In the genomic region with DNA sequence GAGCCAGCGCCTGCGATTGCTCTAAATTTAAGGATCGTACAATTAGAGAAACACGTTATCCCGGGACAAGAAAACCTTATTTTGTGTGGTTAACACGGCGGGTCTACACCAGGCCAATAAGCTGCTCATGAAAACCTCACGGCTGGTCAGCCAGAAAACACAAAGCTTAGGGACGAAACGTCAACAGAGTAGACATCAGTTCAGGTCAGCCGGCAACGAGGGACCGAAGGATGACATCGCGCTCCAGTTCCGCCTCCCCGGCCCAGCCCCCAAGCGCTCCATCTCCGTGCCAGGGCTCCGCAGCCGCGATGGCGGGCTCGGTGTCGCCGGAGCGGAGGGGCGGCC, we compare ENCODE assay signal across 8 cellular contexts. TPM values are rescaled to one million over a fixed set of nuclear protein-coding genes. Genes with fewer than 3 reads are reported as not detected.
A peak's percentile ranks its signal among the peaks of the same experiment; 100 is the strongest.
DNase-seq lines count a peak whose midpoint lies in the region; ATAC-seq and TF ChIP-seq lines count a peak whose summit lies in the region.

No MANE protein-coding gene starts in this region.

- H3K4me3 ChIP-seq in GM06990 (replicated peaks; ENCODE audit: low read depth, low read length) = peak overlapping the region; percentile 79
- peak overlapping the region; percentile 40 for H3K4me3 ChIP-seq in KMS-11 (IDR thresholded peaks at IDR 0.05; ENCODE audit: insufficient read depth, low read depth, low read length)
- H3K4me3 ChIP-seq in right atrium auricular region = peak overlapping the region; percentile 71 to 90
- peak overlapping the region; percentile 84 for H3K4me3 ChIP-seq in skeletal muscle cell (ENCODE audit: low read depth, low read length)

- H3K79me2 ChIP-seq in KMS-11 (ENCODE audit: insufficient read depth, low read depth) = peaks cover 54% of the 10 kb centered on the region

- H3K9me3 ChIP-seq in right atrium auricular region = no peaks in the 10 kb centered on the region

- no peaks in the 10 kb centered on the region for H3K9me3 Mint-ChIP-seq in activated naive CD4-positive, alpha-beta T cell treated with anti-CD3 and anti-CD28 coated beads, Interleukin-2, amount 50 U/mL, for 72 hours

- TF ChIP-seq CTCF in GM06990 (IDR thresholded peaks at IDR 0.05; ENCODE audit: insufficient read depth, low read length, poor library complexity, severe bottlenecking) = no peak
- TF ChIP-seq CTCF in KMS-11 (conservative IDR thresholded peaks at IDR 0.05; ENCODE audit: low read depth, low read length) = no peak
- TF ChIP-seq CTCF in right atrium auricular region (IDR thresholded peaks at IDR 0.05) = no peak

- H3K4me2 ChIP-seq in KMS-11 = peak overlapping the region; percentile 67

- no peaks in the 10 kb centered on the region for H3K27me3 ChIP-seq in GM06990 (replicated peaks; ENCODE audit: control insufficient read depth, insufficient read depth, low read length)
- H3K27me3 ChIP-seq in KMS-11 (ENCODE audit: insufficient read depth, low read depth) = no peaks in the 10 kb centered on the region
- no peaks in the 10 kb centered on the region for H3K27me3 ChIP-seq in right atrium auricular region

- DNase-seq in GM06990 (ENCODE audit: extremely low read depth, insufficient read length) (no peak), right atrium auricular region (ENCODE audit: low spot score) (no peak), skeletal muscle cell (ENCODE audit: low read depth) (no peak), 8988T (no peak), dedifferentiated amniotic fluid mesenchymal stem cell (ENCODE audit: extremely low spot score) (no peak)
- DNase-seq in activated naive CD4-positive, alpha-beta T cell treated with anti-CD3 and anti-CD28 coated beads, Interleukin-2, amount 50 U/mL, for 72 hours (ENCODE audit: low spot score in 2 of 2) = no peak

- H3K36me3 Mint-ChIP-seq in activated naive CD4-positive, alpha-beta T cell treated with anti-CD3 and anti-CD28 coated beads, Interleukin-2, amount 50 U/mL, for 72 hours = peaks cover 10 to 18% of the 10 kb centered on the region in 2 donors

- H3K4me1 ChIP-seq in KMS-11 (ENCODE audit: low read depth, poor library complexity, severe bottlenecking) (peaks cover 35% of the 10 kb centered on the region), right atrium auricular region (peaks cover 0 to 32% of the 10 kb centered on the region in 2 donors)

- H3K36me3 ChIP-seq in GM06990 (ENCODE audit: control insufficient read depth, insufficient read depth, low read length) (peaks cover 3% of the 10 kb centered on the region; the same call in 1 of the 2 replicates), KMS-11 (ENCODE audit: insufficient read depth) (peaks cover 5% of the 10 kb centered on the region; the same call in 1 of the 2 replicates), right atrium auricular region (peaks cover 20% of the 10 kb centered on the region)

- peak overlapping the region; percentile 82 for H3K27ac ChIP-seq in KMS-11
- H3K27ac ChIP-seq in right atrium auricular region = peak overlapping the region; percentile 97

- peak overlapping the region; percentile 77 for H3K9ac ChIP-seq in KMS-11

- H3K27ac Mint-ChIP-seq in activated naive CD4-positive, alpha-beta T cell treated with anti-CD3 and anti-CD28 coated beads, Interleukin-2, amount 50 U/mL, for 72 hours = peak overlapping the region; percentile 93 to 95

- H4K20me1 ChIP-seq in KMS-11 (ENCODE audit: insufficient read depth) = no peaks in the 10 kb centered on the region

- peak overlapping the region; percentile 81 for H2AFZ ChIP-seq in KMS-11 (ENCODE audit: low read depth)

- ATAC-seq in GM21576 (IDR thresholded peaks at IDR 0.05; ENCODE audit: unreplicated experiment) = peak; percentile 45
- peak; percentile 55 to 65 for ATAC-seq in activated naive CD4-positive, alpha-beta T cell treated with anti-CD3 and anti-CD28 coated beads, Interleukin-2, amount 50 U/mL, for 72 hours

RNA-seq across cellular contexts. Expression of gene TM2D3, which starts 0.5 kb away (rescaled TPM):
- 10 to 100 TPM; 33.5 to 56.7 TPM for total RNA-seq in activated naive CD4-positive, alpha-beta T cell treated with anti-CD3 and anti-CD28 coated beads, Interleukin-2, amount 50 U/mL, for 72 hours
- 10 to 100 TPM; 36.0 to 53.4 TPM for total RNA-seq in right atrium auricular region
